ENCODE assay signal across 10 cellular contexts in genomic region chr4:76252271-76252653, GRCh38. TPM values are rescaled to one million over a fixed set of nuclear protein-coding genes. Genes with fewer than 3 reads are reported as not detected.
DNase-seq lines count a peak whose midpoint lies in the region; ATAC-seq and TF ChIP-seq lines count a peak whose summit lies in the region.
"Had no signal": no experiment of that assay in that cellular context is flagged by ENCODE, and none has a peak within 500 bp of the region (broad histone marks: within the 10 kb centered on the region; RNA-seq: fewer than 3 reads in every experiment).

No MANE protein-coding gene starts in this region.

- peaks cover 61% of the 10 kb centered on the region for H3K27me3 Mint-ChIP-seq in activated CD4-positive, alpha-beta T cell treated with anti-CD3 and anti-CD28 coated beads for 36 hours
- H3K27me3 Mint-ChIP-seq in activated CD4-positive, alpha-beta T cell treated with anti-CD3 and anti-CD28 coated beads, Interleukin-2, amount 10 ng/mL, durations not matched to agents 7 days and 5 days, result peaks cover 63% of the 10 kb centered on the region
- H3K27me3 Mint-ChIP-seq in natural killer cell (ENCODE audit: low read depth in 2 of 2), result peaks cover 56 to 80% of the 10 kb centered on the region in 2 donors

- H3K27ac ChIP-seq in duodenal mucosa (ENCODE audit: low read depth, low read length) (no peak overlapping the region), tibial artery (no peak overlapping the region)

- H3K4me1 Mint-ChIP-seq in activated CD4-positive, alpha-beta T cell treated with anti-CD3 and anti-CD28 coated beads for 36 hours, result peaks cover 6% of the 10 kb centered on the region
- peaks cover 8% of the 10 kb centered on the region for H3K4me1 Mint-ChIP-seq in activated CD4-positive, alpha-beta T cell treated with anti-CD3 and anti-CD28 coated beads, Interleukin-2, amount 10 ng/mL, durations not matched to agents 7 days and 5 days
- peaks cover 8 to 13% of the 10 kb centered on the region in 2 donors for H3K4me1 Mint-ChIP-seq in natural killer cell

- TF ChIP-seq CTCF in natural killer cell (IDR thresholded peaks at IDR 0.05) (no peak), tibial artery (IDR thresholded peaks at IDR 0.05) (no peak)

- POLR2A ChIA-PET in activated CD4-positive, alpha-beta T cell treated with anti-CD3 and anti-CD28 coated beads for 36 hours (lab: Charles Lee), result no interaction called here
- POLR2A ChIA-PET in activated CD4-positive, alpha-beta T cell treated with anti-CD3 and anti-CD28 coated beads, Interleukin-2, amount 10 ng/mL, durations not matched to agents 7 days and 5 days (lab: Charles Lee), result no interaction called here

- peak overlapping the region; percentile 20 for H3K4me3 Mint-ChIP-seq in activated CD4-positive, alpha-beta T cell treated with anti-CD3 and anti-CD28 coated beads for 36 hours
- H3K4me3 Mint-ChIP-seq in activated CD4-positive, alpha-beta T cell treated with anti-CD3 and anti-CD28 coated beads, Interleukin-2, amount 10 ng/mL, durations not matched to agents 7 days and 5 days, result no peak overlapping the region
- peak overlapping the region; percentile 26 for H3K4me3 Mint-ChIP-seq in natural killer cell
- H3K4me3 Mint-ChIP-seq: activated naive CD4-positive, alpha-beta T cell treated with anti-CD3 and anti-CD28 coated beads, Interleukin-2, amount 50 U/mL, for 24 hours had no signal

- H3K4me3 ChIP-seq in duodenal mucosa (ENCODE audit: low read depth in 1 of 2, low read length in 2 of 2) (peak overlapping the region; percentile 70 to 87), tibial artery (peak overlapping the region; percentile 57 to 79)

- intact Hi-C loops in activated CD4-positive, alpha-beta T cell treated with anti-CD3 and anti-CD28 coated beads for 36 hours (cut with DNase I, micrococcal nuclease), result loop anchor here in 1 of 2 experiments (5.0 kb wide), 1 partner anchor 70 kb away; no protein-coding TSS in a partner anchor
- intact Hi-C loops in natural killer cell (cut with micrococcal nuclease), result loop anchor here (5.0 kb wide), 1 partner anchor 40 kb away; the partner anchor contains the start of gene SCARB2
- intact Hi-C loops in tibial artery (cut with DNase I; ENCODE audit: low total_unique reads), result no loop called here

- no peak overlapping the region for H3K27ac Mint-ChIP-seq in activated CD4-positive, alpha-beta T cell treated with anti-CD3 and anti-CD28 coated beads for 36 hours
- no peak overlapping the region for H3K27ac Mint-ChIP-seq in activated CD4-positive, alpha-beta T cell treated with anti-CD3 and anti-CD28 coated beads, Interleukin-2, amount 10 ng/mL, durations not matched to agents 7 days and 5 days
- H3K27ac Mint-ChIP-seq in natural killer cell, result no peak overlapping the region
- H3K27ac Mint-ChIP-seq: activated naive CD4-positive, alpha-beta T cell treated with anti-CD3 and anti-CD28 coated beads, Interleukin-2, amount 50 U/mL, for 24 hours had no signal

- H3K4me1 ChIP-seq in duodenal mucosa (ENCODE audit: control insufficient read depth in 1 of 2, insufficient read depth in 2 of 2, low read length in 2 of 2) (peaks cover 6 to 16% of the 10 kb centered on the region in 2 donors), tibial artery (peaks cover 0 to 10% (median 7%) of the 10 kb centered on the region in 4 donors)

- no peaks in the 10 kb centered on the region for H3K36me3 Mint-ChIP-seq in activated CD4-positive, alpha-beta T cell treated with anti-CD3 and anti-CD28 coated beads for 36 hours (ENCODE audit: low read depth)
- no peaks in the 10 kb centered on the region for H3K36me3 Mint-ChIP-seq in activated CD4-positive, alpha-beta T cell treated with anti-CD3 and anti-CD28 coated beads, Interleukin-2, amount 10 ng/mL, durations not matched to agents 7 days and 5 days (ENCODE audit: low read depth)
- no peaks in the 10 kb centered on the region for H3K36me3 Mint-ChIP-seq in natural killer cell
- H3K36me3 Mint-ChIP-seq: activated naive CD4-positive, alpha-beta T cell treated with anti-CD3 and anti-CD28 coated beads, Interleukin-2, amount 50 U/mL, for 24 hours had no signal

- H3K9ac ChIP-seq in duodenal mucosa (ENCODE audit: low read depth in 1 of 2, low read length in 2 of 2), result no peak overlapping the region

- CTCF ChIA-PET in activated CD4-positive, alpha-beta T cell treated with anti-CD3 and anti-CD28 coated beads for 36 hours (lab: Charles Lee), result interaction anchor here (1.4 kb wide), 2 partner anchors 9 to 72 kb away, joined by 3 to 5 read pairs; no protein-coding TSS in a partner anchor
- CTCF ChIA-PET in activated CD4-positive, alpha-beta T cell treated with anti-CD3 and anti-CD28 coated beads, Interleukin-2, amount 10 ng/mL, durations not matched to agents 7 days and 5 days (lab: Charles Lee), result interaction anchor here (0.8 kb wide), 1 partner anchor 17 kb away, joined by 3 read pairs; no protein-coding TSS in a partner anchor

- ATAC-seq in activated CD4-positive, alpha-beta T cell treated with anti-CD3 and anti-CD28 coated beads for 36 hours, result no peak
- no peak for ATAC-seq in natural killer cell

- H3K9me3 Mint-ChIP-seq in activated CD4-positive, alpha-beta T cell treated with anti-CD3 and anti-CD28 coated beads for 36 hours (ENCODE audit: low read depth), result no peaks in the 10 kb centered on the region
- no peaks in the 10 kb centered on the region for H3K9me3 Mint-ChIP-seq in activated CD4-positive, alpha-beta T cell treated with anti-CD3 and anti-CD28 coated beads, Interleukin-2, amount 10 ng/mL, durations not matched to agents 7 days and 5 days
- H3K9me3 Mint-ChIP-seq in natural killer cell, result no peaks in the 10 kb centered on the region
- H3K9me3 Mint-ChIP-seq: activated naive CD4-positive, alpha-beta T cell treated with anti-CD3 and anti-CD28 coated beads, Interleukin-2, amount 50 U/mL, for 24 hours had no signal

- H3K36me3 ChIP-seq in duodenal mucosa (ENCODE audit: control insufficient read depth in 1 of 2, insufficient read depth in 2 of 2, low read length in 2 of 2) (no peaks in the 10 kb centered on the region), tibial artery (no peaks in the 10 kb centered on the region)
- H3K36me3 ChIP-seq: HAP-1 had no signal

- H3K27me3 ChIP-seq in duodenal mucosa (ENCODE audit: control insufficient read depth in 1 of 2, insufficient read depth in 2 of 2, low read length in 2 of 2), result peaks cover 0 to 4% of the 10 kb centered on the region in 2 donors
- H3K27me3 ChIP-seq in tibial artery, result peaks cover 0 to 5% of the 10 kb centered on the region in 2 donors

- H3K9me3 ChIP-seq in duodenal mucosa (ENCODE audit: control insufficient read depth in 1 of 2, low read length in 2 of 2) (no peaks in the 10 kb centered on the region), tibial artery (no peaks in the 10 kb centered on the region)
- H3K9me3 ChIP-seq: HAP-1 had no signal

- DNase-seq in activated CD4-positive, alpha-beta T cell treated with anti-CD3 and anti-CD28 coated beads for 36 hours, result no peak
- no peak for DNase-seq in activated CD4-positive, alpha-beta T cell treated with anti-CD3 and anti-CD28 coated beads, Interleukin-2, amount 10 ng/mL, durations not matched to agents 7 days and 5 days
- DNase-seq in natural killer cell, result no peak
- no peak for DNase-seq in tibial artery
- no peak for DNase-seq in SW480 (ENCODE audit: low spot score)
- no peak for DNase-seq in activated effector memory CD4-positive, alpha-beta T cell treated with anti-CD3 and anti-CD28 coated beads, Interleukin-2, amount 50 U/mL, for 16 hours
- DNase-seq in iPS-NIHi7 (ENCODE audit: extremely low spot score), result no peak

RNA-seq across cellular contexts. Expression of gene FAM47E, which starts 0.7 kb away (rescaled TPM):
- not detected for total RNA-seq in activated CD4-positive, alpha-beta T cell treated with anti-CD3 and anti-CD28 coated beads for 36 hours
- under 1 TPM in 1 of 2 experiments, not detected in 1; 0.17 TPM for total RNA-seq in activated CD4-positive, alpha-beta T cell treated with anti-CD3 and anti-CD28 coated beads, Interleukin-2, amount 10 ng/mL, durations not matched to agents 7 days and 5 days
- under 1 TPM in 2 of 3 donors, not detected in 1; 0.21 to 0.85 TPM for total RNA-seq in natural killer cell

RNA-seq across cellular contexts. Expression of gene SCARB2, which starts 38.6 kb away (rescaled TPM):
- total RNA-seq in activated CD4-positive, alpha-beta T cell treated with anti-CD3 and anti-CD28 coated beads for 36 hours, result 1 to 10 TPM; 3.3 to 4.6 TPM
- total RNA-seq in activated CD4-positive, alpha-beta T cell treated with anti-CD3 and anti-CD28 coated beads, Interleukin-2, amount 10 ng/mL, durations not matched to agents 7 days and 5 days, result 10 to 100 TPM; 17.0 to 17.8 TPM
- total RNA-seq in natural killer cell, result 10 to 100 TPM; 22.0 to 39.0 (median 30.4) TPM

RNA-seq across cellular contexts. Expression of gene STBD1, which starts 54.3 kb away (rescaled TPM):
- total RNA-seq in activated CD4-positive, alpha-beta T cell treated with anti-CD3 and anti-CD28 coated beads for 36 hours, result under 1 TPM; 0.09 to 0.14 TPM
- 1 to 10 TPM in 1 of 2 experiments, under 1 TPM in 1; 0.77 to 1.2 TPM for total RNA-seq in activated CD4-positive, alpha-beta T cell treated with anti-CD3 and anti-CD28 coated beads, Interleukin-2, amount 10 ng/mL, durations not matched to agents 7 days and 5 days
- 1 to 10 TPM in 1 of 3 donors, under 1 TPM in 2; 0.15 to 1.3 (median 0.26) TPM for total RNA-seq in natural killer cell
